Comparison of ENCODE assay signal across 2 cellular contexts in the genomic region with DNA sequence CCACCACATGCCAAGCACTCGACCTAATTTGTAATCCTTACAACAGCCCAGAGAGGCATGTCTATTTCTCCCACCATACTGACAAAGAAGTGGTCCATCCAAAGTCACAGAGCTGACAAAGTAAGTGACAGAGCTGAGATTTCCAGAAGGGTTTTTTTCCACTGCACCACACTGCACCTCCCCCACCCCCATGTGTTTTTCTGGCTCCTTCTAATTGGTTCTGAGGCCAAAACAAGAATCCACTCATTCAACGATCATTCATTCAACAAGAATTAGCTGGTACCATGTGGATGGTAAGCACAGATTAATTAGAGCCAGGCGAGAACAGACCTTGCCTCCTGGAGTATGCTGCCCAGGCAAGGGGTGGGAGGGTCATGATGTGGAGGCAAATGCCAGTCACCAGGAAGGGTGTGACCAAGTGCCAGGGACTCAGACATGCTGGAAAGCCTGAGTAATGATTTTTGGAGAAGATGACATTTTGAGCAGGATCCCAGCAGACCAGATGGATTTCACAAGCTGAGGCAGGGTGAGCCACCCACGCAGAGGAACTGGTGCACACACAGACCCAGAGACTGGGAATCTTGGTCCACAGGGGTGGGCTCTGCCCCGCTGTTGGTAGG.
TF ChIP-seq lines count a peak whose summit lies in the region.

No MANE protein-coding gene starts in this region.

TF ChIP-seq in K562, 482 proteins besides CTCF, POLR2A, EP300 and RAD21:
- TF ChIP-seq HEY1 (CRISPR knock-in tag; IDR thresholded peaks at IDR 0.05; ENCODE audit: borderline replicate concordance) (no peak), POLR2G (IDR thresholded peaks at IDR 0.05; ENCODE audit: low read depth, low read length) (0 out of 2 replicates have a peak, but pooled peaks have one; percentile 1)

TF ChIP-seq in GM23338, 12 proteins besides CTCF, POLR2A, EP300 and RAD21:
- TF ChIP-seq ZNF462 (CRISPR knock-in tag; IDR thresholded peaks at IDR 0.05) (no peak), NANOG (IDR thresholded peaks at IDR 0.05; ENCODE audit: borderline replicate concordance) (no peak), ETS1 (IDR thresholded peaks at IDR 0.05) (no peak), JUNB (IDR thresholded peaks at IDR 0.05; ENCODE audit: unreplicated experiment) (no peak), EZH2phosphoT487 (IDR thresholded peaks at IDR 0.05; ENCODE audit: unreplicated experiment) (no peak), EZH2 (IDR thresholded peaks at IDR 0.05; ENCODE audit: low read depth, unreplicated experiment) (no peak), ZNF114 (CRISPR knock-in tag; IDR thresholded peaks at IDR 0.05) (no peak), ZNF331 (CRISPR knock-in tag; IDR thresholded peaks at IDR 0.05; ENCODE audit: low read depth) (no peak), CREB1 (CRISPR knock-in tag; IDR thresholded peaks at IDR 0.05; ENCODE audit: low read depth) (no peak), STAT1 (IDR thresholded peaks at IDR 0.05; ENCODE audit: unreplicated experiment) (no peak), POLR2AphosphoS5 (IDR thresholded peaks at IDR 0.05; ENCODE audit: low read depth) (no peak)
- TF ChIP-seq, protein P1, sequence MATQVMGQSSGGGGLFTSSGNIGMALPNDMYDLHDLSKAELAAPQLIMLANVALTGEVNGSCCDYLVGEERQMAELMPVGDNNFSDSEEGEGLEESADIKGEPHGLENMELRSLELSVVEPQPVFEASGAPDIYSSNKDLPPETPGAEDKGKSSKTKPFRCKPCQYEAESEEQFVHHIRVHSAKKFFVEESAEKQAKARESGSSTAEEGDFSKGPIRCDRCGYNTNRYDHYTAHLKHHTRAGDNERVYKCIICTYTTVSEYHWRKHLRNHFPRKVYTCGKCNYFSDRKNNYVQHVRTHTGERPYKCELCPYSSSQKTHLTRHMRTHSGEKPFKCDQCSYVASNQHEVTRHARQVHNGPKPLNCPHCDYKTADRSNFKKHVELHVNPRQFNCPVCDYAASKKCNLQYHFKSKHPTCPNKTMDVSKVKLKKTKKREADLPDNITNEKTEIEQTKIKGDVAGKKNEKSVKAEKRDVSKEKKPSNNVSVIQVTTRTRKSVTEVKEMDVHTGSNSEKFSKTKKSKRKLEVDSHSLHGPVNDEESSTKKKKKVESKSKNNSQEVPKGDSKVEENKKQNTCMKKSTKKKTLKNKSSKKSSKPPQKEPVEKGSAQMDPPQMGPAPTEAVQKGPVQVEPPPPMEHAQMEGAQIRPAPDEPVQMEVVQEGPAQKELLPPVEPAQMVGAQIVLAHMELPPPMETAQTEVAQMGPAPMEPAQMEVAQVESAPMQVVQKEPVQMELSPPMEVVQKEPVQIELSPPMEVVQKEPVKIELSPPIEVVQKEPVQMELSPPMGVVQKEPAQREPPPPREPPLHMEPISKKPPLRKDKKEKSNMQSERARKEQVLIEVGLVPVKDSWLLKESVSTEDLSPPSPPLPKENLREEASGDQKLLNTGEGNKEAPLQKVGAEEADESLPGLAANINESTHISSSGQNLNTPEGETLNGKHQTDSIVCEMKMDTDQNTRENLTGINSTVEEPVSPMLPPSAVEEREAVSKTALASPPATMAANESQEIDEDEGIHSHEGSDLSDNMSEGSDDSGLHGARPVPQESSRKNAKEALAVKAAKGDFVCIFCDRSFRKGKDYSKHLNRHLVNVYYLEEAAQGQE (IDR thresholded peaks at IDR 0.05; ENCODE audit: unreplicated experiment) = no peak
